Comparison of ENCODE assay signal across 8 cellular contexts in genomic region chr6:158060447-158061360, GRCh38.
A peak's percentile ranks its signal among the peaks of the same experiment; 100 is the strongest.
DNase-seq lines count a peak whose midpoint lies in the region; TF ChIP-seq lines count a peak whose summit lies in the region.

No MANE protein-coding gene starts in this region.

- peak overlapping the region in 1 of 2 experiments; percentile 13 for H3K18ac ChIP-seq in mesenchymal stem cell (ENCODE audit: low read depth in 1 of 2, low read length in 2 of 2)

- H3K14ac ChIP-seq in mesenchymal stem cell (ENCODE audit: low read length in 2 of 2), result no peak overlapping the region

- CTCF ChIA-PET in activated CD4-positive, alpha-beta memory T cell treated with anti-CD3 and anti-CD28 coated beads, Interleukin-2, amount 10 ng/mL, durations not matched to agents 7 days and 5 days (lab: Charles Lee), result interaction anchor here (0.8 to 6.2 kb wide), 4 partner anchors 10 to 79 kb away, joined by 3 to 23 read pairs (median 11); partner anchors contain the start of gene SYNJ2

- H3K36me3 Mint-ChIP-seq in activated CD4-positive, alpha-beta memory T cell treated with anti-CD3 and anti-CD28 coated beads, Interleukin-2, amount 10 ng/mL, durations not matched to agents 7 days and 5 days (ENCODE audit: low read depth), result peaks cover 30% of the 10 kb centered on the region

- peak overlapping the region; percentile 92 for H2BK15ac ChIP-seq in mesenchymal stem cell (ENCODE audit: low read depth, poor library complexity, severe bottlenecking)

- no peak overlapping the region for H3K27ac Mint-ChIP-seq in activated CD4-positive, alpha-beta memory T cell treated with anti-CD3 and anti-CD28 coated beads, Interleukin-2, amount 10 ng/mL, durations not matched to agents 7 days and 5 days

- no peak overlapping the region for H2BK5ac ChIP-seq in mesenchymal stem cell (ENCODE audit: low read depth, low read length, poor library complexity, severe bottlenecking)

- no peak overlapping the region for H3K4me3 Mint-ChIP-seq in activated CD4-positive, alpha-beta memory T cell treated with anti-CD3 and anti-CD28 coated beads, Interleukin-2, amount 10 ng/mL, durations not matched to agents 7 days and 5 days

- peak overlapping the region; percentile 19 to 57 for H3K4ac ChIP-seq in mesenchymal stem cell (ENCODE audit: low read depth in 1 of 2, low read length in 2 of 2)

- peak overlapping the region; percentile 93 for H3K9ac ChIP-seq in mesenchymal stem cell (ENCODE audit: low read length)

- TF ChIP-seq CTCF in vagina (IDR thresholded peaks at IDR 0.05), result no peak

- H3K23ac ChIP-seq in mesenchymal stem cell (ENCODE audit: low read length in 2 of 2), result no peak overlapping the region

- no peaks in the 10 kb centered on the region for H3K27me3 Mint-ChIP-seq in activated CD4-positive, alpha-beta memory T cell treated with anti-CD3 and anti-CD28 coated beads, Interleukin-2, amount 10 ng/mL, durations not matched to agents 7 days and 5 days

- H3K4me2 ChIP-seq in mesenchymal stem cell (ENCODE audit: low read length, poor library complexity, severe bottlenecking), result no peak overlapping the region

- peak overlapping the region; percentile 37 for H3K27ac ChIP-seq in mesenchymal stem cell (ENCODE audit: low read length, poor library complexity, severe bottlenecking)
- H3K27ac ChIP-seq in vagina, result peak overlapping the region; percentile 78

- intact Hi-C loops in vagina (cut with DNase I), result no loop called here

- no peak overlapping the region for H2AFZ ChIP-seq in mesenchymal stem cell (ENCODE audit: low read depth, low read length)

- POLR2A ChIA-PET in activated CD4-positive, alpha-beta memory T cell treated with anti-CD3 and anti-CD28 coated beads, Interleukin-2, amount 10 ng/mL, durations not matched to agents 7 days and 5 days (lab: Charles Lee), result interaction anchor here (1.1 to 1.4 kb wide), 3 partner anchors 11 to 34 kb away, joined by 3 read pairs; no protein-coding TSS in a partner anchor

- H3K4me1 ChIP-seq in mesenchymal stem cell (ENCODE audit: control insufficient read depth, insufficient read depth, low read depth, low read length), result peaks cover 46% of the 10 kb centered on the region
- peaks cover 32% of the 10 kb centered on the region for H3K4me1 ChIP-seq in vagina

- H4K8ac ChIP-seq in mesenchymal stem cell (ENCODE audit: low read length), result peak overlapping the region; percentile 39

- H2AK5ac ChIP-seq in mesenchymal stem cell (ENCODE audit: low read length, severe bottlenecking), result peak overlapping the region; percentile 62

- 90% methylated on average over 12 of the region's 12 CpGs for WGBS in mesenchymal stem cell

- peaks cover 67 to 72% of the 10 kb centered on the region in 2 experiments for H3K36me3 ChIP-seq in mesenchymal stem cell (ENCODE audit: control insufficient read depth in 1 of 2, insufficient read depth in 2 of 2, low read depth in 1 of 2, low read length in 2 of 2)
- H3K36me3 ChIP-seq in vagina, result peaks cover 0 to 11% of the 10 kb centered on the region in 2 donors

- H3K27me3 ChIP-seq in mesenchymal stem cell (ENCODE audit: control insufficient read depth in 1 of 2, insufficient read depth in 1 of 2, low read length in 2 of 2) (no peaks in the 10 kb centered on the region), vagina (no peaks in the 10 kb centered on the region)

- peaks cover 33% of the 10 kb centered on the region for H3K4me1 Mint-ChIP-seq in activated CD4-positive, alpha-beta memory T cell treated with anti-CD3 and anti-CD28 coated beads, Interleukin-2, amount 10 ng/mL, durations not matched to agents 7 days and 5 days

- H3K9me3 Mint-ChIP-seq in activated CD4-positive, alpha-beta memory T cell treated with anti-CD3 and anti-CD28 coated beads, Interleukin-2, amount 10 ng/mL, durations not matched to agents 7 days and 5 days, result no peaks in the 10 kb centered on the region

- TF ChIP-seq POLR2A in vagina (IDR thresholded peaks at IDR 0.05), result no peak

- H4K91ac ChIP-seq in mesenchymal stem cell (ENCODE audit: low read length), result peak overlapping the region; percentile 40

- peaks cover 29% of the 10 kb centered on the region for H3K79me1 ChIP-seq in mesenchymal stem cell (replicated peaks; ENCODE audit: low read length, poor library complexity, severe bottlenecking)

- H2BK12ac ChIP-seq in mesenchymal stem cell (ENCODE audit: low read length in 2 of 2), result peak overlapping the region in 1 of 2 experiments; percentile 76

- peaks cover 4% of the 10 kb centered on the region for H3K9me3 ChIP-seq in mesenchymal stem cell (ENCODE audit: control insufficient read depth, low read length)
- no peaks in the 10 kb centered on the region for H3K9me3 ChIP-seq in vagina

- peak; percentile 95 for DNase-seq in GM04503 (ENCODE audit: low read depth)
- peak; percentile 45 for DNase-seq in NCI-H510A treated with DMSO at 0.1 percent for 48 hours (lab: John Stamatoyannopoulos, UW)
- DNase-seq in dermis blood vessel endothelial cell, result peak; percentile 94
- peak; percentile 90 for DNase-seq in mesenchymal stem cell
- DNase-seq in vagina (ENCODE audit: extremely low spot score in 2 of 2), result no peak
- no peak for DNase-seq in activated CD4-positive, alpha-beta memory T cell treated with anti-CD3 and anti-CD28 coated beads, Interleukin-2, amount 10 ng/mL, durations not matched to agents 7 days and 5 days
- DNase-seq in activated CD4-positive, alpha-beta T cell treated with anti-CD3 and anti-CD28 coated beads for 1 hour, result no peak
- DNase-seq in activated effector memory CD4-positive, alpha-beta T cell treated with Interleukin-2 at 50 U/mL for 16 hours, result no peak

- H3K4me3 ChIP-seq in mesenchymal stem cell (ENCODE audit: insufficient read depth in 1 of 2, low read depth in 1 of 2, low read length in 2 of 2) (no peak overlapping the region), vagina (peak overlapping the region in 1 of 2 donors; percentile 19)

- H2BK120ac ChIP-seq in mesenchymal stem cell (ENCODE audit: low read depth, low read length), result no peak overlapping the region

Comparison
In these comparisons a context has a peak if more than half of its experiments do, and no peak if none do; other contexts are left out.
1. DNase-seq: peak in GM04503 (single experiment), NCI-H510A treated with DMSO at 0.1 percent for 48 hours (single experiment), dermis blood vessel endothelial cell (single experiment) and mesenchymal stem cell (single experiment); none in vagina (0 of 2), activated CD4-positive, alpha-beta memory T cell treated with anti-CD3 and anti-CD28 coated beads, Interleukin-2, amount 10 ng/mL, durations not matched to agents 7 days and 5 days (single experiment), activated CD4-positive, alpha-beta T cell treated with anti-CD3 and anti-CD28 coated beads for 1 hour (single experiment) and activated effector memory CD4-positive, alpha-beta T cell treated with Interleukin-2 at 50 U/mL for 16 hours (single experiment).